8 cellular contexts compared by ENCODE assay signal in the genomic region with DNA sequence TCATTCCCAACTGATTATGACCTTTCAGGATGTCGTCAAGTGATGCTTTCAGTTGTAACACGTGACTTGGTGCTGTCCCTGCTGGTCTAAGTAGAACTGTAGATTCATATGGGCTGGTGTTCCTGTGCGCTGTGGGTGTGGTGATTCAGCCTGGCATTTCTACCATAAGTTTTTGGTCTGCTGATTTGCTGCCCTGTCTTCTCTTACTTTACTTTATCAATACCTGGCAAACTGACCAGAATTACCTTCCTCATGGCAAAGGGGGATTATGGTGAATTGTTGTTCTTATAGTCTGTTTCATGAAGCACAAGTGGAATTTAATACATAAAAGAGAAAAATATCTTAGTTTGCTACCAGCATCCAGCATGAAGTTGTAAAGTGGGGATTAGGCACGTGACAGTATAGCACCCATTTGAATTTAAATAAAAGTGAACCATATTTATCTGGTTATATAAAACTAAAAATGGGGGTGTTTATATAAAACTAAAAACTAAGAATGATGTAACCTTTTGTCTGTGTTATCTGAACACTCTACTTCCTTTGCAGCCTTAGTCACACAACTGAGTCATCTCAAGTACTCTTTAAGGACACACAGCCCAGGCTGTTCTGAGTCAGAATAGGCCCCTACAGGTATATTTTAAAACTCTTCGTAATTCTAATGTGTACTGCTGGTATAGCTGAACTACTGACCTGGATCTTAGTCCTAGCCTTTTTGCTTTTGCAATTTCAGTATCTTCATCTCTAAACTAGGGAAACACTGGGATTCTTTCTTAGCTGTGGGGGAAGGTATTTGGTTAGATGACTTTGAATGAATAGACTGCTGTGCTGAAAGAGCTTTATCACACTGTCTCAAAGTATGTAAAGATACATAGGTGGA. TPM values are rescaled to one million over a fixed set of nuclear protein-coding genes. Genes with fewer than 3 reads are reported as not detected.
A peak's percentile ranks its signal among the peaks of the same experiment; 100 is the strongest.
DNase-seq lines count a peak whose midpoint lies in the region; ATAC-seq and TF ChIP-seq lines count a peak whose summit lies in the region.

No MANE protein-coding gene starts in this region.

- H3K4me3 ChIP-seq in HCT116 (replicated peaks in 1 of 2; ENCODE audit: low read depth in 1 of 2, low read length in 2 of 2) (peak overlapping the region in 1 of 2 experiments; percentile 41; a peak in 2 of 4 replicates), Peyer's patch (no peak overlapping the region)

- H3K36me3 ChIP-seq in HCT116 (ENCODE audit: control insufficient read depth in 1 of 2, insufficient read depth in 2 of 2, low read length in 2 of 2), result peaks cover 42 to 69% of the 10 kb centered on the region in 2 experiments; a peak in 3 of 4 replicates
- H3K36me3 ChIP-seq in Peyer's patch, result peaks cover 0 to 95% (median 0%) of the 10 kb centered on the region in 3 donors

- no peaks in the 10 kb centered on the region for H3K27me3 ChIP-seq in HCT116 (ENCODE audit: insufficient read depth, low read length)
- no peaks in the 10 kb centered on the region for H3K27me3 ChIP-seq in Peyer's patch

- intact Hi-C loops in HCT116 (cut with micrococcal nuclease), result no loop called here

- peaks cover 67% of the 10 kb centered on the region for H3K79me2 ChIP-seq in HCT116 (ENCODE audit: insufficient read depth, low read length)

- peak overlapping the region; percentile 79 for H3K4me2 ChIP-seq in HCT116 (ENCODE audit: low read length)

- H3K9ac ChIP-seq in HCT116 (ENCODE audit: low read length), result peak overlapping the region; percentile 54

- H3K9me3 ChIP-seq in HCT116 (ENCODE audit: control insufficient read depth in 1 of 2, insufficient read depth in 1 of 2, low read depth in 1 of 2, low read length in 2 of 2) (no peaks in the 10 kb centered on the region), Peyer's patch (no peaks in the 10 kb centered on the region)

- H2AFZ ChIP-seq in HCT116 (ENCODE audit: low read depth, low read length, poor library complexity, severe bottlenecking), result no peak overlapping the region

- H3K27ac ChIP-seq in HCT116 (ENCODE audit: low read depth, low read length) (peak overlapping the region; percentile 50), Peyer's patch (peak overlapping the region in 3 of 4 donors; percentile 4 to 51 (median 49)), angular gyrus (ENCODE audit: low read depth, low read length) (peak overlapping the region; percentile 81)

- peaks cover 24% of the 10 kb centered on the region; the same call in 1 of the 2 replicates for H4K20me1 ChIP-seq in HCT116 (ENCODE audit: insufficient read depth)

- ATAC-seq in HCT116 (peak; percentile 94), HG03457 (IDR thresholded peaks at IDR 0.05; ENCODE audit: unreplicated experiment) (no peak)

- CTCF ChIA-PET in GM10248 (lab: Yijun Ruan, JAX), result interaction anchor here (0.7 to 1.3 kb wide), 3 partner anchors 18 to 493 kb away, joined by 3 read pairs; no protein-coding TSS in a partner anchor
- CTCF ChIA-PET in HCT116 (lab: Charles Lee), result no interaction called here

- TF ChIP-seq CTCF in GM10248 (IDR thresholded peaks at IDR 0.05; ENCODE audit: control extremely low read depth, extremely low read depth, low read depth, missing control alignments) (no peak), HCT116 (IDR thresholded peaks at IDR 0.05 in 2 of 3, conservative IDR thresholded peaks at IDR 0.05 in 1 of 3; ENCODE audit: borderline replicate concordance in 1 of 3, insufficient read depth in 1 of 3, low read depth in 2 of 3, low read length in 2 of 3) (no peak; a peak in 1 of 6 replicates), Peyer's patch (IDR thresholded peaks at IDR 0.05) (peak in 1 of 6 experiments; percentile 7)

- DNase-seq in GM10248 (ENCODE audit: extremely low spot score) (peak; percentile 46), HCT116 (ENCODE audit: low read depth, low spot score) (peak; percentile 85), Peyer's patch (no peak), kidney glomerular epithelial cell (lab: John Stamatoyannopoulos, UW) (peak; percentile 93), NCI-H2196 treated with DMSO at 0.1 percent for 48 hours (lab: John Stamatoyannopoulos, UW; ENCODE audit: unreplicated experiment) (no peak)
- DNase-seq in stimulated activated CD8-positive, alpha-beta memory T cell treated with anti-CD3 and anti-CD28 coated beads, Interleukin-4, amount 100 ng/mL, for 48 hours, result peak; percentile 62

- TSS peak; percentile 50 for BruUV-seq in HCT116 (replicated peaks; lab: Mats Ljungman, UMichigan)

- TF ChIP-seq RAD21 in HCT116 (IDR thresholded peaks at IDR 0.05; ENCODE audit: low read depth), result peak; percentile 27; the same call in 1 of the 2 replicates

- H3K9me2 ChIP-seq in HCT116 (ENCODE audit: insufficient read depth), result no peaks in the 10 kb centered on the region

- no peak for TF ChIP-seq POLR2A in HCT116 (IDR thresholded peaks at IDR 0.05; ENCODE audit: borderline replicate concordance, extremely low read depth, insufficient read depth, insufficient read length)
- no peak for TF ChIP-seq POLR2A in Peyer's patch (IDR thresholded peaks at IDR 0.05)

- POLR2A ChIA-PET in GM10248 (lab: Yijun Ruan, JAX), result no interaction called here
- POLR2A ChIA-PET in HCT116 (lab: Charles Lee), result interaction anchor here (1.6 kb wide), 1 partner anchor 29 kb away, joined by 4 read pairs; a partner anchor contains a TSS

- H3K4me1 ChIP-seq in HCT116 (ENCODE audit: control insufficient read depth in 1 of 2, insufficient read depth in 2 of 2, low read length in 2 of 2), result peaks cover 15 to 34% of the 10 kb centered on the region in 2 experiments
- peaks cover 0 to 8% (median 0%) of the 10 kb centered on the region in 4 donors for H3K4me1 ChIP-seq in Peyer's patch

- RAD21 ChIA-PET in HCT116 (lab: Charles Lee; ENCODE audit: low non-redundant PET in 1 of 2, low total read pairs in 2 of 2, uncharacterized antibody in 2 of 2, unreplicated experiment in 2 of 2), result no interaction called here

TF ChIP-seq in HCT116, 20 proteins besides CTCF, POLR2A, EP300 and RAD21 (continues in another document):
- TF ChIP-seq CBX3 (IDR thresholded peaks at IDR 0.05; ENCODE audit: low read depth) (no peak; the same call in none of the 2 replicates), ELF1 (IDR thresholded peaks at IDR 0.05; ENCODE audit: borderline replicate concordance, low read depth) (no peak), FOSL1 (IDR thresholded peaks at IDR 0.05; ENCODE audit: low read depth) (peak; percentile 97), SIN3A (IDR thresholded peaks at IDR 0.05; ENCODE audit: low read depth) (peak; percentile 34; the same call in 1 of the 2 replicates), CEBPB (IDR thresholded peaks at IDR 0.05; ENCODE audit: low read depth) (peak; percentile 89), ZFX (IDR thresholded peaks at IDR 0.05) (no peak), POLR2AphosphoS5 (IDR thresholded peaks at IDR 0.05; ENCODE audit: low read depth, low read length) (peak; percentile 21; the same call in 1 of the 2 replicates), SP1 (IDR thresholded peaks at IDR 0.05; ENCODE audit: low read depth) (peak; percentile 74), SRF (IDR thresholded peaks at IDR 0.05; ENCODE audit: low read depth) (peak; percentile 40; the same call in 1 of the 2 replicates)
- TF ChIP-seq, protein P1, sequence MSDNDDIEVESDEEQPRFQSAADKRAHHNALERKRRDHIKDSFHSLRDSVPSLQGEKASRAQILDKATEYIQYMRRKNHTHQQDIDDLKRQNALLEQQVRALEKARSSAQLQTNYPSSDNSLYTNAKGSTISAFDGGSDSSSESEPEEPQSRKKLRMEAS (IDR thresholded peaks at IDR 0.05), result peak; percentile 85
- TF ChIP-seq, protein P2, sequence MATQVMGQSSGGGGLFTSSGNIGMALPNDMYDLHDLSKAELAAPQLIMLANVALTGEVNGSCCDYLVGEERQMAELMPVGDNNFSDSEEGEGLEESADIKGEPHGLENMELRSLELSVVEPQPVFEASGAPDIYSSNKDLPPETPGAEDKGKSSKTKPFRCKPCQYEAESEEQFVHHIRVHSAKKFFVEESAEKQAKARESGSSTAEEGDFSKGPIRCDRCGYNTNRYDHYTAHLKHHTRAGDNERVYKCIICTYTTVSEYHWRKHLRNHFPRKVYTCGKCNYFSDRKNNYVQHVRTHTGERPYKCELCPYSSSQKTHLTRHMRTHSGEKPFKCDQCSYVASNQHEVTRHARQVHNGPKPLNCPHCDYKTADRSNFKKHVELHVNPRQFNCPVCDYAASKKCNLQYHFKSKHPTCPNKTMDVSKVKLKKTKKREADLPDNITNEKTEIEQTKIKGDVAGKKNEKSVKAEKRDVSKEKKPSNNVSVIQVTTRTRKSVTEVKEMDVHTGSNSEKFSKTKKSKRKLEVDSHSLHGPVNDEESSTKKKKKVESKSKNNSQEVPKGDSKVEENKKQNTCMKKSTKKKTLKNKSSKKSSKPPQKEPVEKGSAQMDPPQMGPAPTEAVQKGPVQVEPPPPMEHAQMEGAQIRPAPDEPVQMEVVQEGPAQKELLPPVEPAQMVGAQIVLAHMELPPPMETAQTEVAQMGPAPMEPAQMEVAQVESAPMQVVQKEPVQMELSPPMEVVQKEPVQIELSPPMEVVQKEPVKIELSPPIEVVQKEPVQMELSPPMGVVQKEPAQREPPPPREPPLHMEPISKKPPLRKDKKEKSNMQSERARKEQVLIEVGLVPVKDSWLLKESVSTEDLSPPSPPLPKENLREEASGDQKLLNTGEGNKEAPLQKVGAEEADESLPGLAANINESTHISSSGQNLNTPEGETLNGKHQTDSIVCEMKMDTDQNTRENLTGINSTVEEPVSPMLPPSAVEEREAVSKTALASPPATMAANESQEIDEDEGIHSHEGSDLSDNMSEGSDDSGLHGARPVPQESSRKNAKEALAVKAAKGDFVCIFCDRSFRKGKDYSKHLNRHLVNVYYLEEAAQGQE (IDR thresholded peaks at IDR 0.05; ENCODE audit: low read depth), result no peak
- TF ChIP-seq, protein P3, sequence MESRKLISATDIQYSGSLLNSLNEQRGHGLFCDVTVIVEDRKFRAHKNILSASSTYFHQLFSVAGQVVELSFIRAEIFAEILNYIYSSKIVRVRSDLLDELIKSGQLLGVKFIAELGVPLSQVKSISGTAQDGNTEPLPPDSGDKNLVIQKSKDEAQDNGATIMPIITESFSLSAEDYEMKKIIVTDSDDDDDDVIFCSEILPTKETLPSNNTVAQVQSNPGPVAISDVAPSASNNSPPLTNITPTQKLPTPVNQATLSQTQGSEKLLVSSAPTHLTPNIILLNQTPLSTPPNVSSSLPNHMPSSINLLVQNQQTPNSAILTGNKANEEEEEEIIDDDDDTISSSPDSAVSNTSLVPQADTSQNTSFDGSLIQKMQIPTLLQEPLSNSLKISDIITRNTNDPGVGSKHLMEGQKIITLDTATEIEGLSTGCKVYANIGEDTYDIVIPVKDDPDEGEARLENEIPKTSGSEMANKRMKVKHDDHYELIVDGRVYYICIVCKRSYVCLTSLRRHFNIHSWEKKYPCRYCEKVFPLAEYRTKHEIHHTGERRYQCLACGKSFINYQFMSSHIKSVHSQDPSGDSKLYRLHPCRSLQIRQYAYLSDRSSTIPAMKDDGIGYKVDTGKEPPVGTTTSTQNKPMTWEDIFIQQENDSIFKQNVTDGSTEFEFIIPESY (IDR thresholded peaks at IDR 0.05; ENCODE audit: extremely low read depth, insufficient replicate concordance, low read length), result no peak

RNA-seq across cellular contexts. Expression of a gene that starts 28.3 kb away (rescaled TPM):
- total RNA-seq in HCT116 (2021; ENCODE audit: unreplicated experiment) (61.3 TPM), Peyer's patch (100 to 1,000 TPM in 1 of 4 donors, 10 to 100 TPM in 3; 75.1 to 130 (median 92.0) TPM)
- polyA plus RNA-seq in HCT116 (2012), result 34.5 and 41.1 TPM in 2 replicates

RNA-seq across cellular contexts. Expression of a gene that starts 28.4 kb away (rescaled TPM):
- 33.5 TPM for total RNA-seq in HCT116 (2021; ENCODE audit: unreplicated experiment)
- 29.3 and 36.6 TPM in 2 replicates for polyA plus RNA-seq in HCT116 (2012)
- 10 to 100 TPM in 3 of 4 donors, 1 to 10 TPM in 1; 7.7 to 21.5 (median 12.9) TPM for total RNA-seq in Peyer's patch

Comparison
In these comparisons a context has a peak if more than half of its experiments do, and no peak if none do; other contexts are left out.
1. DNase-seq: peak in GM10248 (single experiment), HCT116 (single experiment), kidney glomerular epithelial cell (single experiment) and stimulated activated CD8-positive, alpha-beta memory T cell treated with anti-CD3 and anti-CD28 coated beads, Interleukin-4, amount 100 ng/mL, for 48 hours (single experiment); none in Peyer's patch (0 of 3) and NCI-H2196 treated with DMSO at 0.1 percent for 48 hours (single experiment).
2. Peak in every context shown above with its lines, with median percentiles within 50 percentile points of each other: H3K27ac ChIP-seq.